ENCODE assay signal across 26 cellular contexts in genomic region chr15:66652806-66653205, GRCh38. TPM values are rescaled to one million over a fixed set of nuclear protein-coding genes. Genes with fewer than 3 reads are reported as not detected.
"Had no signal": no experiment of that assay in that cellular context is flagged by ENCODE, and none has a peak within 500 bp of the region (broad histone marks: within the 10 kb centered on the region; RNA-seq: fewer than 3 reads in every experiment).

No MANE protein-coding gene starts in this region.

- H3K9me3 Mint-ChIP-seq: activated B cell treated with CpG ODN at 0.5 μM for 24 hours; activated CD4-positive, alpha-beta memory T cell treated with anti-CD3 and anti-CD28 coated beads for 36 hours; activated naive CD8-positive, alpha-beta T cell treated with anti-CD3 and anti-CD28 coated beads, Interleukin-2, amount 50 U/mL, for 24 hours; activated T-helper 1 cell treated with anti-CD3 and anti-CD28 coated beads, Interleukin-12 subunit alpha, Interleukin-12 subunit beta, Interleukin-2, Interleukin-4 antibody, amounts not matched to agents 30 ng/mL and 10 ng/mL and 1 ng/mL, durations not matched to agents 14 hours and 24 hours and 36 hours; natural killer cell treated with Interleukin-12 subunit alpha and Interleukin-12 subunit beta and Interleukin-15 and Interleukin-18, amount 100 ng/mL, for 72 hours; stimulated activated memory B cell treated with anti-CD40 and anti-IgM and Interleukin-4, amounts not matched to agents 10 μg/mL and 1 μg/mL and 100 μg/mL, for 72 hours had no signal

- H3K27ac Mint-ChIP-seq: activated B cell treated with CpG ODN at 0.5 μM for 24 hours; activated CD4-positive, alpha-beta memory T cell treated with anti-CD3 and anti-CD28 coated beads for 36 hours; activated CD8-positive, alpha-beta memory T cell treated with anti-CD3 and anti-CD28 coated beads, Interleukin-2, amount 10 ng/mL, durations not matched to agents 7 days and 5 days; activated naive CD8-positive, alpha-beta T cell treated with anti-CD3 and anti-CD28 coated beads, Interleukin-2, amount 50 U/mL, for 24 hours; activated T-helper 1 cell treated with anti-CD3 and anti-CD28 coated beads, Interleukin-12 subunit alpha, Interleukin-12 subunit beta, Interleukin-2, Interleukin-4 antibody, amounts not matched to agents 30 ng/mL and 10 ng/mL and 1 ng/mL, durations not matched to agents 14 hours and 24 hours and 36 hours; stimulated activated memory B cell treated with anti-CD40 and anti-IgM and Interleukin-4, amounts not matched to agents 10 μg/mL and 1 μg/mL and 100 μg/mL, for 72 hours had no signal

- H3K36me3 Mint-ChIP-seq: activated CD4-positive, alpha-beta memory T cell treated with anti-CD3 and anti-CD28 coated beads for 36 hours; activated CD8-positive, alpha-beta memory T cell treated with anti-CD3 and anti-CD28 coated beads, Interleukin-2, amount 10 ng/mL, durations not matched to agents 7 days and 5 days; natural killer cell treated with Interleukin-12 subunit alpha and Interleukin-12 subunit beta and Interleukin-15 and Interleukin-18, amount 100 ng/mL, for 72 hours; stimulated activated memory B cell treated with anti-CD40 and anti-IgM and Interleukin-4, amounts not matched to agents 10 μg/mL and 1 μg/mL and 100 μg/mL, for 72 hours had no signal

- H3K4me1 ChIP-seq: foreskin keratinocyte had no signal

- H3K27me3 ChIP-seq: brain microvascular endothelial cell, tibial nerve had no signal

- H3K9me3 ChIP-seq: stomach, suprapubic skin, tibial nerve had no signal

- ATAC-seq: activated CD8-positive, alpha-beta memory T cell treated with anti-CD3 and anti-CD28 coated beads, Interleukin-2, amount 10 ng/mL, durations not matched to agents 7 days and 5 days; activated naive CD8-positive, alpha-beta T cell treated with anti-CD3 and anti-CD28 coated beads, Interleukin-2, amount 50 U/mL, for 24 hours; foreskin keratinocyte; natural killer cell treated with Interleukin-12 subunit alpha and Interleukin-12 subunit beta and Interleukin-15 and Interleukin-18, amount 100 ng/mL, for 72 hours; sciatic nerve; SK-N-SH treated with all-trans-retinoic acid at 6 μM for 48 hours; stimulated activated memory B cell treated with anti-CD40 and anti-IgM and Interleukin-4, amounts not matched to agents 10 μg/mL and 1 μg/mL and 100 μg/mL, for 72 hours had no signal

- H3K4me1 Mint-ChIP-seq: stimulated activated memory B cell treated with anti-CD40 and anti-IgM and Interleukin-4, amounts not matched to agents 10 μg/mL and 1 μg/mL and 100 μg/mL, for 72 hours had no signal

- H3K36me3 ChIP-seq: brain microvascular endothelial cell, stomach, suprapubic skin, tibial nerve had no signal

- H3K27ac ChIP-seq: brain microvascular endothelial cell, foreskin keratinocyte, stomach, suprapubic skin, tibial nerve had no signal

- DNase-seq: activated B cell treated with CpG ODN at 0.5 μM for 24 hours; activated CD4-positive, alpha-beta memory T cell treated with anti-CD3 and anti-CD28 coated beads for 36 hours; activated CD4-positive, alpha-beta T cell treated with anti-CD3 and anti-CD28 coated beads for 4 hours; activated CD8-positive, alpha-beta memory T cell treated with anti-CD3 and anti-CD28 coated beads, Interleukin-2, amount 10 ng/mL, durations not matched to agents 7 days and 5 days; activated gamma-delta T cell; activated naive CD4-positive, alpha-beta T cell treated with anti-CD3 and anti-CD28 coated beads, Interleukin-2, amount 50 U/mL, for 16 hours; activated naive CD8-positive, alpha-beta T cell treated with anti-CD3 and anti-CD28 coated beads, Interleukin-2, amount 50 U/mL, for 24 hours; brain microvascular endothelial cell; central memory CD4-positive, alpha-beta T cell; dermis blood vessel endothelial cell; effector CD8-positive, alpha-beta T cell; foreskin keratinocyte; midbrain; occipital lobe; small intestine; stimulated activated CD4-positive, alpha-beta T cell treated with anti-CD3 and anti-CD28 coated beads, Interleukin-2, amount 100 ng/mL, for 24 hours; T-helper 9 cell had no signal

- H3K4me3 Mint-ChIP-seq: activated B cell treated with CpG ODN at 0.5 μM for 24 hours; activated CD4-positive, alpha-beta memory T cell treated with anti-CD3 and anti-CD28 coated beads for 36 hours; activated CD8-positive, alpha-beta memory T cell treated with anti-CD3 and anti-CD28 coated beads, Interleukin-2, amount 10 ng/mL, durations not matched to agents 7 days and 5 days; activated naive CD8-positive, alpha-beta T cell treated with anti-CD3 and anti-CD28 coated beads, Interleukin-2, amount 50 U/mL, for 24 hours; activated T-helper 1 cell treated with anti-CD3 and anti-CD28 coated beads, Interleukin-12 subunit alpha, Interleukin-12 subunit beta, Interleukin-2, Interleukin-4 antibody, amounts not matched to agents 30 ng/mL and 10 ng/mL and 1 ng/mL, durations not matched to agents 14 hours and 24 hours and 36 hours; natural killer cell treated with Interleukin-12 subunit alpha and Interleukin-12 subunit beta and Interleukin-15 and Interleukin-18, amount 100 ng/mL, for 72 hours; stimulated activated memory B cell treated with anti-CD40 and anti-IgM and Interleukin-4, amounts not matched to agents 10 μg/mL and 1 μg/mL and 100 μg/mL, for 72 hours had no signal

- H3K4me3 ChIP-seq: lung, stomach, suprapubic skin, tibial nerve had no signal

RNA-seq across cellular contexts. Expression of gene SMAD6, which starts 49.2 kb away (rescaled TPM):
- total RNA-seq: foreskin keratinocyte had no signal
